ENCODE assay signal across 9 cellular contexts in the genomic region with DNA sequence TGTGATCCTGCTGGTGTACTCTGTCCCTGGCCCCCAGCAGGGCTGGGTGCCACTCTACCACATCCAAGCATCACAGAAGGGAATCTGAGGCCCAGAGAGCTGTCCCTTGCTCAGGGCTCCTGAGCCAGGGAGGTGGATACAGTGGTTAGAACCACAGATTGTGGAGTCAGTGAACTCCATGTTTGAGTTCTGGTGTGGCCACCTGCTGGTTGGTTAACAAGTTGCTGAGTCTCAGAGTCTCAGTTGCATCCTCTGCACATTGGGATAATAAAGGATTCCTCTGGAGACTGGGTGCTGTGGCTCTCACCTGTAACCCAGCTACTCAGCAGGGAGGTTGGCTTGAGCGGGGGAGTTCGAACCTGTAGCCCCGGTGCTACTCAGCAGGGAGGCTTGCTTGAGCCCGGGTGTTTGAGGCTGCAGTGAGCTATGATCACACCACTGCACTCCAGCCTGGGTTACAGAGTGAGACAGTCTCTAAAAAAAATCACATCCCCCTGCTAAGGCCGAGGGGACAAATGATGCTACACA. TPM values are rescaled to one million over a fixed set of nuclear protein-coding genes. Genes with fewer than 3 reads are reported as not detected.
DNase-seq lines count a peak whose midpoint lies in the region; ATAC-seq and TF ChIP-seq lines count a peak whose summit lies in the region.
"Had no signal": no experiment of that assay in that cellular context is flagged by ENCODE, and none has a peak within 500 bp of the region (broad histone marks: within the 10 kb centered on the region; RNA-seq: fewer than 3 reads in every experiment).

No MANE protein-coding gene starts in this region.

- H3K27ac ChIP-seq in esophagus squamous epithelium: no peak overlapping the region
- H3K27ac ChIP-seq: vagina had no signal

- no peak for ATAC-seq in HG02610 (IDR thresholded peaks at IDR 0.05; ENCODE audit: unreplicated experiment)

- H3K4me3 Mint-ChIP-seq in activated T-cell treated with anti-CD3 and anti-CD28 coated beads, Interleukin-2, amount 50 U/mL, for 24 hours: no peak overlapping the region

- peaks cover 0 to 89% (median 0%) of the 10 kb centered on the region in 4 donors for H3K27me3 ChIP-seq in esophagus squamous epithelium
- H3K27me3 ChIP-seq: vagina had no signal

- WGBS in esophagus squamous epithelium, 2 donors: 60 to 67% methylated on average over 1 to 5 of the region's 5 CpGs

- H3K36me3 Mint-ChIP-seq in activated T-cell treated with anti-CD3 and anti-CD28 coated beads, Interleukin-2, amount 50 U/mL, for 24 hours (ENCODE audit: low read depth): no peaks in the 10 kb centered on the region

- DNase-seq in ACHN (peak; percentile 24), GM12865 (ENCODE audit: low read depth) (peak; percentile 17), RPMI7951 (ENCODE audit: low read depth) (peak; percentile 30), glomerular visceral epithelial cell (ENCODE audit: extremely low spot score) (peak; percentile 2), esophagus squamous epithelium (lab: John Stamatoyannopoulos, UW) (no peak)
- DNase-seq in activated CD4-positive, CD25-positive, alpha-beta regulatory T cell (lab: John Stamatoyannopoulos, UW): no peak
- no peak for DNase-seq in activated T-cell treated with anti-CD3 and anti-CD28 coated beads, Interleukin-2, amount 50 U/mL, for 24 hours

- no peaks in the 10 kb centered on the region for H3K9me3 ChIP-seq in esophagus squamous epithelium
- H3K9me3 ChIP-seq: vagina had no signal

- intact Hi-C loops in esophagus squamous epithelium (cut with DNase I): no loop called here

- no peaks in the 10 kb centered on the region for H3K4me1 ChIP-seq in esophagus squamous epithelium
- H3K4me1 ChIP-seq: vagina had no signal

- in situ Hi-C loops in ACHN (cut with HindIII; ENCODE audit: low pct_ligation_motif_present, low pct_unique_long_range_greater_than_20kb, low sequenced_read_pairs): no loop called here

- H3K36me3 ChIP-seq in esophagus squamous epithelium: no peaks in the 10 kb centered on the region
- H3K36me3 ChIP-seq: vagina had no signal

- H3K4me3 ChIP-seq in GM12865 (ENCODE audit: low read depth, low read length) (no peak overlapping the region), esophagus squamous epithelium (no peak overlapping the region)
- H3K4me3 ChIP-seq: vagina had no signal

- TF ChIP-seq CTCF in GM12865 (IDR thresholded peaks at IDR 0.05; ENCODE audit: insufficient read depth, low read depth, low read length, missing control alignments) (peak; percentile 42), esophagus squamous epithelium (IDR thresholded peaks at IDR 0.05) (peak in 1 of 6 experiments; percentile 40)

- no peak overlapping the region for H3K27ac Mint-ChIP-seq in activated T-cell treated with anti-CD3 and anti-CD28 coated beads, Interleukin-2, amount 50 U/mL, for 24 hours

- H3K4me1 Mint-ChIP-seq in activated T-cell treated with anti-CD3 and anti-CD28 coated beads, Interleukin-2, amount 50 U/mL, for 24 hours (ENCODE audit: low read depth): no peaks in the 10 kb centered on the region

- no peak for TF ChIP-seq POLR2A in esophagus squamous epithelium (IDR thresholded peaks at IDR 0.05)

- H3K9me3 Mint-ChIP-seq in activated T-cell treated with anti-CD3 and anti-CD28 coated beads, Interleukin-2, amount 50 U/mL, for 24 hours: no peaks in the 10 kb centered on the region

- peaks cover 46% of the 10 kb centered on the region for H3K27me3 Mint-ChIP-seq in activated T-cell treated with anti-CD3 and anti-CD28 coated beads, Interleukin-2, amount 50 U/mL, for 24 hours

RNA-seq across cellular contexts. Expression of a gene that starts 39.4 kb away (rescaled TPM):
- total RNA-seq in RPMI7951 (2014; rRNA removed; shearing (Covaris generic)): 12.1 and 18.0 TPM in 2 replicates
- 10 to 100 TPM; 38.9 to 62.6 (median 46.4) TPM for total RNA-seq in esophagus squamous epithelium

RNA-seq across cellular contexts. Expression of a gene that starts 39.7 kb away (rescaled TPM):
- total RNA-seq in RPMI7951 (2014; rRNA removed; shearing (Covaris generic)): 26.1 and 33.1 TPM in 2 replicates
- 10 to 100 TPM; 45.2 to 59.5 (median 52.3) TPM for total RNA-seq in esophagus squamous epithelium

Comparison
In these comparisons a context has a peak if more than half of its experiments do, and no peak if none do; other contexts are left out.
1. DNase-seq: peak in ACHN (single experiment), GM12865 (single experiment), RPMI7951 (single experiment) and glomerular visceral epithelial cell (single experiment); none in esophagus squamous epithelium (single experiment), activated CD4-positive, CD25-positive, alpha-beta regulatory T cell (0 of 4) and activated T-cell treated with anti-CD3 and anti-CD28 coated beads, Interleukin-2, amount 50 U/mL, for 24 hours (single experiment).